26 cellular contexts compared by ENCODE assay signal in genomic region chr5:137148128-137148527, GRCh38.
A peak's percentile ranks its signal among the peaks of the same experiment; 100 is the strongest.
DNase-seq lines count a peak whose midpoint lies in the region; ATAC-seq and TF ChIP-seq lines count a peak whose summit lies in the region.
"Had no signal": no experiment of that assay in that cellular context is flagged by ENCODE, and none has a peak within 500 bp of the region (broad histone marks: within the 10 kb centered on the region; RNA-seq: fewer than 3 reads in every experiment).

No MANE protein-coding gene starts in this region.

- ATAC-seq in WTC11, result no peak
- ATAC-seq: activated T-cell treated with anti-CD3 and anti-CD28 coated beads, Interleukin-2, amount 50 U/mL, for 72 hours; stimulated activated naive CD8-positive, alpha-beta T cell treated with anti-CD3 and anti-CD28 coated beads, Interleukin-15, Interleukin-2, amounts not matched to agents 100 U/mL and 50 U/mL, for 24 hours had no signal

- peak; percentile 94 for DNase-seq in NCI-H526 treated with DMSO at 0.1 percent for 48 hours (lab: John Stamatoyannopoulos, UW)
- DNase-seq in endodermal cell, result no peak
- DNase-seq in osteocyte (ENCODE audit: extremely low spot score, unreplicated experiment), result peak; percentile 15
- no peak for DNase-seq in mesenteric fat pad (ENCODE audit: low spot score)
- no peak for DNase-seq in mucosa of gallbladder (ENCODE audit: low spot score)
- no peak for DNase-seq in WTC11 (ENCODE audit: low spot score)
- DNase-seq in NOMO-1 treated with DMSO at 0.1 percent for 48 hours (lab: John Stamatoyannopoulos, UW; ENCODE audit: unreplicated experiment), result no peak
- DNase-seq: activated CD4-positive, alpha-beta T cell treated with anti-CD3 and anti-CD28 coated beads for 48 hours; activated naive CD4-positive, alpha-beta T cell treated with anti-CD3 and anti-CD28 coated beads for 36 hours; activated T-cell treated with anti-CD3 and anti-CD28 coated beads, Interleukin-2, amount 50 U/mL, for 72 hours; amniotic stem cell; COR-L47; H7; heart right ventricle; naive B cell; NCI-H2029 treated with DMSO at 0.1 percent for 48 hours; NCI-H446 treated with DMSO at 0.1 percent for 48 hours; ovary; RPMI8226; stimulated activated CD4-positive, alpha-beta T cell treated with anti-CD3 and anti-CD28 coated beads, Interleukin-12 subunit alpha, Interleukin-12 subunit beta, amount 100 ng/mL, for 4 hours; stimulated activated naive CD8-positive, alpha-beta T cell treated with anti-CD3 and anti-CD28 coated beads, Interleukin-15, Interleukin-2, amounts not matched to agents 100 U/mL and 50 U/mL, for 24 hours; T-helper 2 cell had no signal

- H3K27ac Mint-ChIP-seq in endodermal cell (peak overlapping the region; percentile 56), osteocyte (ENCODE audit: unreplicated experiment) (peak overlapping the region; percentile 97), WTC11 (no peak overlapping the region)
- H3K27ac Mint-ChIP-seq: activated naive CD4-positive, alpha-beta T cell treated with anti-CD3 and anti-CD28 coated beads for 36 hours; activated T-cell treated with anti-CD3 and anti-CD28 coated beads, Interleukin-2, amount 50 U/mL, for 72 hours; naive B cell had no signal

- no peak overlapping the region for H3K27ac ChIP-seq in HEK293 (ENCODE audit: extremely low read depth, low read depth, low read length)
- H3K27ac ChIP-seq in endodermal cell (ENCODE audit: low read depth, low read length), result no peak overlapping the region
- H3K27ac ChIP-seq: BLaER1 treated with 17β-estradiol and CSF1 and Interleukin-3, amounts not matched to agents 10 nM and 100 nM; ovary; thoracic aorta; vagina had no signal

- CTCF ChIA-PET in HEK293 (lab: Yijun Ruan, JAX), result no interaction called here
- CTCF ChIA-PET in WTC11 (lab: Charles Lee), result interaction anchor here (0.9 kb wide), 1 partner anchor 73 kb away, joined by 3 read pairs; no protein-coding TSS in a partner anchor

- H3K9me3 ChIP-seq in HEK293 (ENCODE audit: control insufficient read depth, insufficient read depth, low read depth, low read length), result no peaks in the 10 kb centered on the region
- H3K9me3 ChIP-seq in endodermal cell (ENCODE audit: control insufficient read depth, low read length), result no peaks in the 10 kb centered on the region
- H3K9me3 ChIP-seq: BLaER1 treated with 17β-estradiol and CSF1 and Interleukin-3, amounts not matched to agents 10 nM and 100 nM; heart right ventricle; ovary; thoracic aorta; vagina had no signal

- H3K9ac ChIP-seq in endodermal cell (ENCODE audit: extremely low read depth, low read length, poor library complexity, severe bottlenecking), result no peak overlapping the region
- H3K9ac ChIP-seq: BLaER1 treated with 17β-estradiol and CSF1 and Interleukin-3, amounts not matched to agents 10 nM and 100 nM had no signal

- H3K4me3 Mint-ChIP-seq in endodermal cell (no peak overlapping the region), osteocyte (ENCODE audit: unreplicated experiment) (no peak overlapping the region), WTC11 (no peak overlapping the region)
- H3K4me3 Mint-ChIP-seq: activated naive CD4-positive, alpha-beta T cell treated with anti-CD3 and anti-CD28 coated beads for 36 hours; activated T-cell treated with anti-CD3 and anti-CD28 coated beads, Interleukin-2, amount 50 U/mL, for 72 hours; naive B cell had no signal

- no peak overlapping the region for H3K4me3 ChIP-seq in HEK293 (ENCODE audit: low read depth, low read length)
- H3K4me3 ChIP-seq in endodermal cell (ENCODE audit: low read length), result no peak overlapping the region
- H3K4me3 ChIP-seq: BLaER1 treated with 17β-estradiol and CSF1 and Interleukin-3, amounts not matched to agents 10 nM and 100 nM; heart right ventricle; ovary; thoracic aorta; vagina had no signal

- no peaks in the 10 kb centered on the region for H3K27me3 ChIP-seq in endodermal cell (ENCODE audit: control insufficient read depth, insufficient read depth, low read length, poor library complexity, severe bottlenecking)
- H3K27me3 ChIP-seq: BLaER1 treated with 17β-estradiol and CSF1 and Interleukin-3, amounts not matched to agents 10 nM and 100 nM; ovary; vagina had no signal

- H3K36me3 ChIP-seq in HEK293 (ENCODE audit: control insufficient read depth in 2 of 2, insufficient read depth in 1 of 2, low read length in 2 of 2) (no peaks in the 10 kb centered on the region), endodermal cell (ENCODE audit: control insufficient read depth, insufficient read depth, low read length) (no peaks in the 10 kb centered on the region)
- H3K36me3 ChIP-seq: BLaER1 treated with 17β-estradiol and CSF1 and Interleukin-3, amounts not matched to agents 10 nM and 100 nM; heart right ventricle; ovary; thoracic aorta; vagina had no signal

- WGBS in endodermal cell (ENCODE audit: insufficient coverage in 1 of 2, insufficient read length in 1 of 2), 2 experiments, result 83% methylated on average over 1 of the region's 1 CpG; no CpG with 5 or more reads in 1 of the 2 experiments

- H3K36me3 Mint-ChIP-seq in endodermal cell (ENCODE audit: low read depth) (no peaks in the 10 kb centered on the region), osteocyte (ENCODE audit: unreplicated experiment) (peaks cover 3% of the 10 kb centered on the region), WTC11 (no peaks in the 10 kb centered on the region)
- H3K36me3 Mint-ChIP-seq: naive B cell had no signal

- TF ChIP-seq CTCF in HEK293 (tag by site-specific recombination; IDR thresholded peaks at IDR 0.05) (no peak), endodermal cell (conservative IDR thresholded peaks at IDR 0.05) (no peak), osteocyte (IDR thresholded peaks at IDR 0.05) (no peak), WTC11 (IDR thresholded peaks at IDR 0.05) (no peak)

- H3K9me3 Mint-ChIP-seq in endodermal cell (no peaks in the 10 kb centered on the region), osteocyte (ENCODE audit: unreplicated experiment) (no peaks in the 10 kb centered on the region), WTC11 (no peaks in the 10 kb centered on the region)
- H3K9me3 Mint-ChIP-seq: activated naive CD4-positive, alpha-beta T cell treated with anti-CD3 and anti-CD28 coated beads for 36 hours; activated T-cell treated with anti-CD3 and anti-CD28 coated beads, Interleukin-2, amount 50 U/mL, for 72 hours had no signal

- H3K4me1 ChIP-seq in HEK293 (ENCODE audit: control insufficient read depth, insufficient read depth, low read length) (peaks cover 10% of the 10 kb centered on the region), endodermal cell (ENCODE audit: control insufficient read depth, insufficient read depth, low read length) (peaks cover 7% of the 10 kb centered on the region)

- H3K27me3 Mint-ChIP-seq in endodermal cell (ENCODE audit: insufficient read depth) (no peaks in the 10 kb centered on the region), osteocyte (ENCODE audit: unreplicated experiment) (no peaks in the 10 kb centered on the region), WTC11 (ENCODE audit: low read depth) (peaks cover 5% of the 10 kb centered on the region)

- H3K4me1 Mint-ChIP-seq in endodermal cell (peaks cover 42% of the 10 kb centered on the region), osteocyte (ENCODE audit: unreplicated experiment) (peaks cover 28% of the 10 kb centered on the region), WTC11 (peaks cover 30% of the 10 kb centered on the region)
- H3K4me1 Mint-ChIP-seq: naive B cell had no signal

- POLR2A ChIA-PET in HEK293 (lab: Yijun Ruan, JAX), result no interaction called here
- POLR2A ChIA-PET in WTC11 (lab: Charles Lee), result interaction anchor here (0.6 kb wide), 1 partner anchor 1027 kb away, joined by 10 read pairs; no protein-coding TSS in a partner anchor

TF ChIP-seq in HEK293, 187 proteins besides CTCF, POLR2A, EP300 and RAD21 (continues in another document):
- TF ChIP-seq ZNF416 (tag by site-specific recombination; IDR thresholded peaks at IDR 0.05), result no peak
- TF ChIP-seq, protein P1, sequence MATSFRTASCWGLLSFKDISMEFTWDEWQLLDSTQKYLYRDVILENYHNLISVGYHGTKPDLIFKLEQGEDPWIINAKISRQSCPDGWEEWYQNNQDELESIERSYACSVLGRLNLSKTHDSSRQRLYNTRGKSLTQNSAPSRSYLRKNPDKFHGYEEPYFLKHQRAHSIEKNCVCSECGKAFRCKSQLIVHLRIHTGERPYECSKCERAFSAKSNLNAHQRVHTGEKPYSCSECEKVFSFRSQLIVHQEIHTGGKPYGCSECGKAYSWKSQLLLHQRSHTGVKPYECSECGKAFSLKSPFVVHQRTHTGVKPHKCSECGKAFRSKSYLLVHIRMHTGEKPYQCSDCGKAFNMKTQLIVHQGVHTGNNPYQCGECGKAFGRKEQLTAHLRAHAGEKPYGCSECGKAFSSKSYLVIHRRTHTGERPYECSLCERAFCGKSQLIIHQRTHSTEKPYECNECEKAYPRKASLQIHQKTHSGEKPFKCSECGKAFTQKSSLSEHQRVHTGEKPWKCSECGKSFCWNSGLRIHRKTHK (tag by site-specific recombination; IDR thresholded peaks at IDR 0.05), result no peak

TF ChIP-seq in WTC11, 78 proteins besides CTCF, POLR2A, EP300 and RAD21:
- TF ChIP-seq USF1 (CRISPR knock-in tag; IDR thresholded peaks at IDR 0.05) (no peak), ESRRA (CRISPR knock-in tag; IDR thresholded peaks at IDR 0.05; ENCODE audit: borderline replicate concordance) (no peak)

Comparison
In these comparisons a context has a peak if more than half of its experiments do, and no peak if none do; other contexts are left out.
1. DNase-seq: peak in NCI-H526 treated with DMSO at 0.1 percent for 48 hours (single experiment) and osteocyte (single experiment); none in endodermal cell (single experiment), mesenteric fat pad (single experiment), mucosa of gallbladder (single experiment), WTC11 (single experiment) and NOMO-1 treated with DMSO at 0.1 percent for 48 hours (single experiment).